In genomic region chr10:70816220-70816894, GRCh38 we compare ENCODE assay signal across 8 cellular contexts. TPM values are rescaled to one million over a fixed set of nuclear protein-coding genes. Genes with fewer than 3 reads are reported as not detected.
DNase-seq lines count a peak whose midpoint lies in the region; ATAC-seq, FAIRE-seq and TF ChIP-seq lines count a peak whose summit lies in the region.

No MANE protein-coding gene starts in this region.

- peaks cover 11% of the 10 kb centered on the region for H3K4me1 ChIP-seq in A549
- H3K4me1 ChIP-seq in ectodermal cell (ENCODE audit: control insufficient read depth, insufficient read depth, low read length): peaks cover 6% of the 10 kb centered on the region

- H3K36me3 Mint-ChIP-seq in activated CD4-positive, alpha-beta memory T cell treated with anti-CD3 and anti-CD28 coated beads, Interleukin-2, amount 10 ng/mL, durations not matched to agents 7 days and 5 days (ENCODE audit: low read depth): peaks cover 12% of the 10 kb centered on the region

- FAIRE-seq in A549 (lab: Jason Lieb, UNC): peak; percentile 43

- CTCF ChIA-PET in A549 (lab: Yijun Ruan, JAX): interaction anchor here (0.6 to 5.6 kb wide), 23 partner anchors 9 to 433 kb away, joined by 3 to 48 read pairs (median 4); partner anchors contain the start of gene PCBD1
- CTCF ChIA-PET in activated CD4-positive, alpha-beta memory T cell treated with anti-CD3 and anti-CD28 coated beads, Interleukin-2, amount 10 ng/mL, durations not matched to agents 7 days and 5 days (lab: Charles Lee): interaction anchor here (1.3 to 2.1 kb wide), 5 partner anchors 35 to 266 kb away, joined by 3 to 18 read pairs (median 5); no protein-coding TSS in a partner anchor

- TF ChIP-seq POLR2A in A549 (IDR thresholded peaks at IDR 0.05; ENCODE audit: low read length) (peak; percentile 42), lower leg skin (IDR thresholded peaks at IDR 0.05) (no peak)

- in situ Hi-C loops in GM13977 (cut with MboI; ENCODE audit: low pct_unique_long_range_greater_than_20kb, low sequenced_read_pairs, unreplicated experiment): loop anchor here (10.0 kb wide), 1 partner anchor 58 kb away; no protein-coding TSS in a partner anchor

- TF ChIP-seq RAD21 in A549 (conservative IDR thresholded peaks at IDR 0.05 in 1 of 2, IDR thresholded peaks at IDR 0.05 in 1 of 2): no peak

- H3K9me3 Mint-ChIP-seq in activated CD4-positive, alpha-beta memory T cell treated with anti-CD3 and anti-CD28 coated beads, Interleukin-2, amount 10 ng/mL, durations not matched to agents 7 days and 5 days: no peaks in the 10 kb centered on the region

- no peaks in the 10 kb centered on the region for H3K36me3 ChIP-seq in ectodermal cell (ENCODE audit: control insufficient read depth, insufficient read depth, low read length)

- H3K4me1 Mint-ChIP-seq in activated CD4-positive, alpha-beta memory T cell treated with anti-CD3 and anti-CD28 coated beads, Interleukin-2, amount 10 ng/mL, durations not matched to agents 7 days and 5 days: peaks cover 25% of the 10 kb centered on the region

- ATAC-seq in A549 (peak; percentile 88 to 92), HG03025 (IDR thresholded peaks at IDR 0.05; ENCODE audit: low FRiP score, unreplicated experiment) (peak; percentile 18)

- WGBS in A549 (ENCODE audit: missing lambda C conversion rate): under 1% methylated on average over 17 of the region's 43 CpGs
- WGBS in ectodermal cell, 2 experiments: 1% methylated on average over 43 of the region's 43 CpGs
- WGBS in lower leg skin, 2 donors: 1 to 3% methylated on average over 14 to 25 of the region's 43 CpGs

- peak overlapping the region; percentile 95 to 97 for H3K27ac ChIP-seq in A549
- peak overlapping the region; percentile 65 for H3K27ac ChIP-seq in ectodermal cell (ENCODE audit: insufficient read depth, low read depth, low read length, poor library complexity, severe bottlenecking)

- DNase-seq in A549 (ENCODE audit: low read depth in 1 of 2, low spot score in 1 of 2) (peak; percentile 87 to 91), GM13977 (ENCODE audit: low spot score) (peak; percentile 69), NCI-H510A (lab: John Stamatoyannopoulos, UW) (peak; percentile 73), lower leg skin (ENCODE audit: low spot score in 2 of 2) (peak; percentile 64 to 91)
- peak; percentile 42 for DNase-seq in activated CD4-positive, alpha-beta memory T cell treated with anti-CD3 and anti-CD28 coated beads, Interleukin-2, amount 10 ng/mL, durations not matched to agents 7 days and 5 days
- DNase-seq in stimulated activated CD4-positive, alpha-beta T cell treated with anti-CD3 and anti-CD28 coated beads, Interleukin-4, amount 100 ng/mL, for 4 hours: peak; percentile 29

- POLR2A ChIA-PET in A549 (lab: Yijun Ruan, JAX): interaction anchor here (0.7 to 1.6 kb wide), 7 partner anchors 10 to 72 kb away, joined by 3 to 10 read pairs (median 4); partner anchors contain the start of gene PCBD1
- POLR2A ChIA-PET in activated CD4-positive, alpha-beta memory T cell treated with anti-CD3 and anti-CD28 coated beads, Interleukin-2, amount 10 ng/mL, durations not matched to agents 7 days and 5 days (lab: Charles Lee): interaction anchor here (1.1 to 1.2 kb wide), 2 partner anchors 13 to 48 kb away, joined by 3 read pairs; no protein-coding TSS in a partner anchor

- H3K4me3 Mint-ChIP-seq in activated CD4-positive, alpha-beta memory T cell treated with anti-CD3 and anti-CD28 coated beads, Interleukin-2, amount 10 ng/mL, durations not matched to agents 7 days and 5 days: peak overlapping the region; percentile 91

- intact Hi-C loops in lower leg skin (cut with DNase I; ENCODE audit: low total_unique reads): loop anchor here (10.0 kb wide), 1 partner anchor 68 kb away; the partner anchor contains the start of gene PCBD1

- H3K4me3 ChIP-seq in A549 (peak overlapping the region; percentile 64), ectodermal cell (ENCODE audit: insufficient read depth, low read depth, low read length) (peak overlapping the region; percentile 72), lower leg skin (ENCODE audit: low read depth, poor library complexity, severe bottlenecking) (peak overlapping the region; percentile 78)

- no peak for TF ChIP-seq CTCF in A549 (IDR thresholded peaks at IDR 0.05)
- no peak for TF ChIP-seq CTCF in GM13977 (IDR thresholded peaks at IDR 0.05; ENCODE audit: extremely low read depth, insufficient read depth, missing control alignments)
- TF ChIP-seq CTCF in lower leg skin (IDR thresholded peaks at IDR 0.05): no peak

- H3K27me3 Mint-ChIP-seq in activated CD4-positive, alpha-beta memory T cell treated with anti-CD3 and anti-CD28 coated beads, Interleukin-2, amount 10 ng/mL, durations not matched to agents 7 days and 5 days: no peaks in the 10 kb centered on the region

- H3K4me2 ChIP-seq in A549: peak overlapping the region; percentile 90

- H3K27me3 ChIP-seq in ectodermal cell (ENCODE audit: control insufficient read depth, insufficient read depth, low read length, poor library complexity, severe bottlenecking): no peaks in the 10 kb centered on the region

- H3K27ac Mint-ChIP-seq in activated CD4-positive, alpha-beta memory T cell treated with anti-CD3 and anti-CD28 coated beads, Interleukin-2, amount 10 ng/mL, durations not matched to agents 7 days and 5 days: peak overlapping the region; percentile 77

- no peak for TF ChIP-seq EP300 in A549 (IDR thresholded peaks at IDR 0.05)

- H3K9me3 ChIP-seq in A549: no peaks in the 10 kb centered on the region
- H3K9me3 ChIP-seq in ectodermal cell (ENCODE audit: control insufficient read depth, low read length): no peaks in the 10 kb centered on the region

TF ChIP-seq in A549, 52 proteins besides CTCF, POLR2A, EP300 and RAD21:
- TF ChIP-seq BCL3 (IDR thresholded peaks at IDR 0.05) (no peak; the same call in 2 of the 3 replicates), JUN (IDR thresholded peaks at IDR 0.05) (peak; percentile 23 to 65; a peak in 2 of 5 replicates)

RNA-seq across cellular contexts. Expression of gene SGPL1, which starts 0.6 kb away (rescaled TPM):
- 49.8 and 58.5 TPM in 2 replicates for polyA plus RNA-seq in A549 (2011; rRNA removed)
- polyA plus RNA-seq in A549 (2012; cell fraction: cytosol; rRNA removed): 11.8 and 15.6 TPM in 2 replicates
- 11.6 and 19.1 TPM in 2 replicates for polyA plus RNA-seq in A549 (2012; cell fraction: nucleus; rRNA removed)
- polyA plus RNA-seq in A549 (2017; fragmentation: RNase III; extraction: RNeasy Plus Mini Kit Qiagen cat#74134 plus additional on column Dnase treatment): 31.2 to 35.2 TPM (median 32.2 TPM) in 3 replicates
- polyA minus RNA-seq in A549 (2011; rRNA and poly(A)+ RNA removed): 79.3 and 81.9 TPM in 2 replicates
- total RNA-seq in activated CD4-positive, alpha-beta memory T cell treated with anti-CD3 and anti-CD28 coated beads, Interleukin-2, amount 10 ng/mL, durations not matched to agents 7 days and 5 days: 10 to 100 TPM; 25.8 to 28.5 TPM
- polyA plus RNA-seq in ectodermal cell (2013, experiment 1 of 4): 54.4 TPM
- polyA plus RNA-seq in ectodermal cell (2013, experiment 2 of 4): 62.4 TPM
- polyA plus RNA-seq in ectodermal cell (2013, experiment 3 of 4): 39.7 TPM
- 42.4 TPM for polyA plus RNA-seq in ectodermal cell (2013, experiment 4 of 4)
- 100 to 1,000 TPM in 1 of 4 donors, 10 to 100 TPM in 3; 58.0 to 120 (median 74.0) TPM for total RNA-seq in lower leg skin

RNA-seq across cellular contexts. Expression of gene TBATA, which starts 31.2 kb away (rescaled TPM):
- polyA plus RNA-seq in A549 (2011; rRNA removed): not detected in 2 replicates
- polyA plus RNA-seq in A549 (2012; cell fraction: cytosol; rRNA removed): not detected in 2 replicates
- polyA plus RNA-seq in A549 (2012; cell fraction: nucleus; rRNA removed): not detected in 2 replicates
- not detected in 3 replicates for polyA plus RNA-seq in A549 (2017; fragmentation: RNase III; extraction: RNeasy Plus Mini Kit Qiagen cat#74134 plus additional on column Dnase treatment)
- polyA minus RNA-seq in A549 (2011; rRNA and poly(A)+ RNA removed): not detected in 2 replicates
- not detected for total RNA-seq in activated CD4-positive, alpha-beta memory T cell treated with anti-CD3 and anti-CD28 coated beads, Interleukin-2, amount 10 ng/mL, durations not matched to agents 7 days and 5 days
- not detected for polyA plus RNA-seq in ectodermal cell (2013, experiment 1 of 4)
- polyA plus RNA-seq in ectodermal cell (2013, experiment 2 of 4): not detected
- not detected for polyA plus RNA-seq in ectodermal cell (2013, experiment 3 of 4)
- not detected for polyA plus RNA-seq in ectodermal cell (2013, experiment 4 of 4)
- not detected for total RNA-seq in lower leg skin

Comparison
In these comparisons a context has a peak if more than half of its experiments do, and no peak if none do; other contexts are left out.
1. Peak in every context shown above with its lines: DNase-seq, ATAC-seq, H3K4me3 ChIP-seq and H3K27ac ChIP-seq.
2. DNase-seq: peak in every context shown above with its lines; median percentile 89 in A549; 78 in lower leg skin; 73 in NCI-H510A; 69 in GM13977; 42 in activated CD4-positive, alpha-beta memory T cell treated with anti-CD3 and anti-CD28 coated beads, Interleukin-2, amount 10 ng/mL, durations not matched to agents 7 days and 5 days; 29 in stimulated activated CD4-positive, alpha-beta T cell treated with anti-CD3 and anti-CD28 coated beads, Interleukin-4, amount 100 ng/mL, for 4 hours.